Comparison of ENCODE assay signal across 8 cellular contexts in the genomic region with DNA sequence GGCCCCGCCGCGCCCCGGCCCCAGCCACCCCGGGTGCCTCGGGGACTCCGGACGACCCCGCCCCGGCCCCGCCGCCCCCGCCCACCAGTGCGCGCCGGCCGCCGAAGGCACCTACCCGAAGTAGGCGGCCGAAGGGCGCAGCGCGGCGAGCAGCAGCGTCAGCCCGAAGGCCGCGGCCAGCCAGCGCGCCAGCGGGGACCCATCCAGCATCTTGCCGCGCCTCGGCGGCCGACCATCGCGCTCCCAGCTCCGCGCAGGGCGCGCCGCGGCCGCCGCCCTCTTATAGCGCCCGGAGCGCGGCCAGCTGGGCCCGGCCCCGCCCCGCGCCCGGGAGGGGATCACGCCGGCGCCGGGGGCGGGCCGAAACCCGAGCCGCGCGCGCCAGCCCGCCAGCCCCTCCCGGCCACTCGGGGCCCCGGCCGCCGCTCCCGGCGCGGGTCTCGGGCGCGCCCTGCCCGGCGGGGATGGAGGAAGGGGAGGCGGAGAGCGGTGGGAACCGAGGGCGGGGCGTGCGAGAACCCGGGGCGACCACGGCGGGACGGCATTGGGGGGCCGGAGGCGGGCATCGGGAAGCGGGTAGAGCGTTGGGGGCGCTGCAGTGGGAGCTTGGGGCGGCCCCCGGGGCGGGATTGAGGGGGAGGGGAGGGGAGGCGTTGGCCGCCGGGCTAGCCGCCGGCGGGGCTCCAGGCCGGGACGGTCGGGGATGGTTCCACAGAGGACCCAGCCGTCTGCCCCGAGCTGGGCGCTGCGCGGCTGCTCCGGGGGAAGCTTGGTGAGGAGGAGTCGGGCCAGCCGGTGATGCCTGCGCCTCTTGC. TPM values are rescaled to one million over a fixed set of nuclear protein-coding genes. Genes with fewer than 3 reads are reported as not detected.
DNase-seq lines count a peak whose midpoint lies in the region; ATAC-seq, FAIRE-seq and TF ChIP-seq lines count a peak whose summit lies in the region.

A gene with protein sequence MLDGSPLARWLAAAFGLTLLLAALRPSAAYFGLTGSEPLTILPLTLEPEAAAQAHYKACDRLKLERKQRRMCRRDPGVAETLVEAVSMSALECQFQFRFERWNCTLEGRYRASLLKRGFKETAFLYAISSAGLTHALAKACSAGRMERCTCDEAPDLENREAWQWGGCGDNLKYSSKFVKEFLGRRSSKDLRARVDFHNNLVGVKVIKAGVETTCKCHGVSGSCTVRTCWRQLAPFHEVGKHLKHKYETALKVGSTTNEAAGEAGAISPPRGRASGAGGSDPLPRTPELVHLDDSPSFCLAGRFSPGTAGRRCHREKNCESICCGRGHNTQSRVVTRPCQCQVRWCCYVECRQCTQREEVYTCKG (minus strand): TSS at position 255 of the 815 bp plus-strand sequence. CDS start 45 bp downstream, at position 210.

- intact Hi-C loops in left cardiac atrium (cut with DNase I), result loop anchor here (2.0 to 5.0 kb wide), 3 partner anchors 186 to 467 kb away; no protein-coding TSS in a partner anchor

- ATAC-seq in left cardiac atrium (peak; percentile 72 to 80), GM18511 (IDR thresholded peaks at IDR 0.05; ENCODE audit: unreplicated experiment) (no peak), HG02623 (IDR thresholded peaks at IDR 0.05; ENCODE audit: unreplicated experiment) (no peak)

- peak within 1 kb of the TSS; percentile 69 for H3K4me3 ChIP-seq in rectal smooth muscle tissue (ENCODE audit: low read length)

- no peak within 1 kb of the TSS for H3K9ac ChIP-seq in rectal smooth muscle tissue (ENCODE audit: low read length)

- peaks cover 5% of the 10 kb centered on the region for H3K27me3 ChIP-seq in rectal smooth muscle tissue (ENCODE audit: control insufficient read depth, insufficient read depth, low read length)

- no peak for FAIRE-seq in GM12891 (lab: Jason Lieb, UNC)

- TF ChIP-seq POLR2A in GM12891 (IDR thresholded peaks at IDR 0.05; ENCODE audit: low read depth, low read length), result no peak

- DNase-seq in AG08395 (ENCODE audit: low spot score) (peak; percentile 89), GM12891 (ENCODE audit: insufficient read length, low spot score) (peak; percentile 72), NCI-H1930 (lab: John Stamatoyannopoulos, UW) (peak; percentile 30 to 80), amniotic epithelial cell (ENCODE audit: low read depth) (peak; percentile 23), left cardiac atrium (peak; percentile 62)

- peaks cover 38% of the 10 kb centered on the region for H3K4me1 ChIP-seq in rectal smooth muscle tissue (ENCODE audit: control insufficient read depth, insufficient read depth, low read length)

- peak within 1 kb of the TSS; percentile 100 for H3K27ac ChIP-seq in rectal smooth muscle tissue (ENCODE audit: low read depth, low read length)

- H3K36me3 ChIP-seq in rectal smooth muscle tissue (ENCODE audit: control insufficient read depth, insufficient read depth, low read length), result no peaks in the 10 kb centered on the region

TF ChIP-seq in GM12891, 5 proteins besides CTCF, POLR2A, EP300 and RAD21:
- TF ChIP-seq PAX5 (IDR thresholded peaks at IDR 0.05; ENCODE audit: insufficient read depth, low read length, severe bottlenecking) (no peak), POLR2AphosphoS5 (IDR thresholded peaks at IDR 0.05; ENCODE audit: low read depth, low read length) (no peak), SPI1 (IDR thresholded peaks at IDR 0.05; ENCODE audit: low read depth, low read length) (no peak), POU2F2 (IDR thresholded peaks at IDR 0.05; ENCODE audit: low read depth, low read length) (no peak), TAF1 (IDR thresholded peaks at IDR 0.05; ENCODE audit: low read depth, low read length) (no peak)

RNA-seq across cellular contexts. Expression of the gene that starts here (rescaled TPM):
- polyA plus RNA-seq in GM12891 (2012; ENCODE audit: low read depth, missing spikeins), result not detected
- 1 to 10 TPM in 1 of 2 donors, under 1 TPM in 1; 0.80 to 1.1 TPM for total RNA-seq in left cardiac atrium

Comparison
In these comparisons a context has a peak if more than half of its experiments do, and no peak if none do; other contexts are left out.
1. DNase-seq: peak in every context shown above with its lines; median percentile 89 in AG08395; 72 in GM12891; 62 in left cardiac atrium; 55 in NCI-H1930; 23 in amniotic epithelial cell.
2. ATAC-seq: peak in left cardiac atrium (2 of 2); none in GM18511 (single experiment) and HG02623 (single experiment).